ENCODE assay signal across 23 cellular contexts in the genomic region with DNA sequence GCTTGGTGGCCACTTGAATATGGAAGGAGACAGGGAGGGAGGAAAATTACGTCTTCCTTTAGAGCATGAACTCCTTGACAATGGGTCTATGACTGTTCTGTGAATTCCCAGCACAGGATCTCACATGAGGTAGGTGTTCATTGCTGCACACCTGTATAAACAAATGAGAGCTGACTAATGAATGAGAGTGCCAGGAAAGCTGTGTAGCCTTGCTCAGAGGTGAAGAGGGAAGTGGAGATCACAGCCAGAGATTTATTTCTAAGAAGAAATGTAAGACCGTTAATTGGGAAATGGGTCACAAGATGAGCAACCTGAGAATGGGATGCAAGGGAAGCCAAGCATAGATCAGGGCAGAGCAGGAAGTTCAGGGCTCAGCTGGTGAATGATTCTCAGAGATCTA.
"Had no signal": no experiment of that assay in that cellular context is flagged by ENCODE, and none has a peak within 500 bp of the region (broad histone marks: within the 10 kb centered on the region; RNA-seq: fewer than 3 reads in every experiment).

No MANE protein-coding gene starts in this region.

- H3K9me3 ChIP-seq: body of pancreas, gastrocnemius medialis, sigmoid colon, testis, vagina had no signal

- H3K27ac ChIP-seq: body of pancreas, gastrocnemius medialis, neural progenitor cell, sigmoid colon, testis, vagina had no signal

- H3K27me3 ChIP-seq: body of pancreas, gastrocnemius medialis, neural progenitor cell, sigmoid colon, testis, vagina had no signal

- H3K36me3 ChIP-seq: gastrocnemius medialis, neural progenitor cell, sigmoid colon, vagina had no signal

- DNase-seq: activated CD4-positive, alpha-beta T cell treated with anti-CD3 and anti-CD28 coated beads for 4 hours; activated CD4-positive, alpha-beta T cell treated with anti-CD3 and anti-CD28 coated beads, Interleukin-2, amount 50 U/mL, for 48 hours; activated CD4-positive, CD25-positive, alpha-beta regulatory T cell; activated effector memory CD4-positive, alpha-beta T cell treated with Interleukin-2 at 50 U/mL for 16 hours; activated naive CD4-positive, alpha-beta T cell treated with anti-CD3 and anti-CD28 coated beads for 36 hours; activated T-cell treated with anti-CD3 and anti-CD28 coated beads, Interleukin-2, amount 50 U/mL, for 72 hours; body of pancreas; caudate nucleus; effector CD4-positive, alpha-beta T cell; gastrocnemius medialis; hippocampal formation; naive thymus-derived CD4-positive, alpha-beta T cell; retina; sigmoid colon; stimulated activated CD4-positive, alpha-beta T cell treated with anti-CD3 and anti-CD28 coated beads, Interleukin-2, amount 100 ng/mL, for 48 hours; stimulated activated naive CD4-positive, alpha-beta T cell; T-helper 1 cell; T-helper 9 cell; testis had no signal

- H3K4me1 ChIP-seq: body of pancreas, gastrocnemius medialis, sigmoid colon, testis, vagina had no signal

- H3K4me3 ChIP-seq: body of pancreas, gastrocnemius medialis, lung, neural progenitor cell, sigmoid colon, smooth muscle cell, testis, vagina had no signal
